In the genomic region with DNA sequence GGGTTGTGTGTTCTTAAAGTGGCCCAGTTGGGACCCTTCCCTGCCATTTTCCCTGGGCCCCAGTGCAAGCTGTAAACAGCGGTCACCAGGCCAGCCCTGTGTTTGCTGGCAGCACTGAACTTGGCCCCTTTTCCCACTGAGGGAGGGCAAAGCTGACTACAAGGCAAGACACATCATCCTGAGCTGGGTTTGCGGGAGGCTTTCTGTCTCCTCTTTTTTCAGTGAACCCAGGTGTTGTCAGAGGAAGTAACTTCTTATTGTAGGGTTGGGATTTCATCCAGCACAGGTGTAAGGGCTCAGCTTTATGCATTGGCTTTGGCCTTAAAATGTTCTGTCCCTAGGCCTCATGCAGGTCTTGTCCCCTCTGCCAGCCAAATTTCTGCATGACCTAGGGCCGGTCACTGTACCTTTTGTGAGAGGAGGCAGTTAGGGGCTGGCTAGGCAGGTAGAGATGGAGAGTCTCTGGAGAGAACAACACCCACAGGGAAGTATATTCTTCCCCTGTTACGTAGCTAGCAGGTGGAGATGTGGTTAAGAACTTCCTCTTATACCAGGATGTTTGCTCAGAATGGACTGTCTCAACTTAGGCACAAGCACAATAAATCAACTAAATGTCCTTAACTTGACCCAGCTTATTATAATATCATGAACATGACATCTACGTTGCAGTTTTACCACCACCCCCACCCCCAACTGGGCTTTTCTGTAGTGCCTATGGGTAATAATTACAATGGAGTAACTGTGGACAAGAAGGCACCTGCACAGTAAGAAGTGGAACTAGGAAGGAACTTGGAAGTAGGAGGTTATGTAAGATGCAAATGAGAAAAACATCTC, we compare ENCODE assay signal across 8 cellular contexts.
DNase-seq lines count a peak whose midpoint lies in the region; ATAC-seq and TF ChIP-seq lines count a peak whose summit lies in the region.

No MANE protein-coding gene starts in this region.

- ATAC-seq in GM18861 (IDR thresholded peaks at IDR 0.05; ENCODE audit: unreplicated experiment) (peak; percentile 96), HG02678 (IDR thresholded peaks at IDR 0.05; ENCODE audit: unreplicated experiment) (peak; percentile 92)

- H3K27ac ChIP-seq in mucosa of rectum (ENCODE audit: low read depth in 2 of 2, low read length in 2 of 2) (peak overlapping the region; percentile 88 to 91), substantia nigra (ENCODE audit: low read depth, low read length, poor library complexity, severe bottlenecking) (no peak overlapping the region), ascending aorta (no peak overlapping the region)

- peak; percentile 90 for DNase-seq in NCI-H2029 (lab: John Stamatoyannopoulos, UW)
- DNase-seq in kidney glomerular epithelial cell (lab: John Stamatoyannopoulos, UW): no peak
- no peak for DNase-seq in substantia nigra (lab: John Stamatoyannopoulos, UW)
- no peak for DNase-seq in ascending aorta (ENCODE audit: low spot score in 2 of 2)
- no peak for DNase-seq in MCF 10A (ENCODE audit: unreplicated experiment)

- H3K36me3 ChIP-seq in mucosa of rectum (ENCODE audit: control insufficient read depth in 2 of 2, insufficient read depth in 2 of 2, low read length in 2 of 2) (no peaks in the 10 kb centered on the region), ascending aorta (no peaks in the 10 kb centered on the region)

- H3K4me3 Mint-ChIP-seq in MCF 10A (ENCODE audit: unreplicated experiment): no peak overlapping the region

- peaks cover under 1% of the 10 kb centered on the region for H3K4me1 Mint-ChIP-seq in MCF 10A (ENCODE audit: insufficient read depth, unreplicated experiment)

- CTCF ChIA-PET in MCF 10A (lab: Yijun Ruan, JAX): interaction anchor here (0.6 to 1.6 kb wide), 6 partner anchors 13 to 115 kb away, joined by 3 to 6 read pairs (median 4); a partner anchor contains a TSS

- no peaks in the 10 kb centered on the region for H3K9me3 Mint-ChIP-seq in MCF 10A (ENCODE audit: unreplicated experiment)

- no peaks in the 10 kb centered on the region for H3K27me3 ChIP-seq in mucosa of rectum (ENCODE audit: control insufficient read depth in 2 of 2, insufficient read depth in 2 of 2, low read length in 2 of 2)
- no peaks in the 10 kb centered on the region for H3K27me3 ChIP-seq in ascending aorta

- H3K9me3 ChIP-seq in mucosa of rectum (ENCODE audit: control insufficient read depth in 2 of 2, low read length in 2 of 2): no peaks in the 10 kb centered on the region
- H3K9me3 ChIP-seq in ascending aorta: no peaks in the 10 kb centered on the region

- POLR2A ChIA-PET in MCF 10A (lab: Yijun Ruan, JAX): no interaction called here

- H3K36me3 Mint-ChIP-seq in MCF 10A (ENCODE audit: insufficient read depth, unreplicated experiment): no peaks in the 10 kb centered on the region

- H3K27me3 Mint-ChIP-seq in MCF 10A (ENCODE audit: insufficient read depth, unreplicated experiment): no peaks in the 10 kb centered on the region

- intact Hi-C loops in ascending aorta (cut with DNase I) (no loop called here), MCF 10A (cut with micrococcal nuclease) (no loop called here)

- H3K9ac ChIP-seq in mucosa of rectum (ENCODE audit: low read depth in 1 of 2, low read length in 2 of 2): peak overlapping the region; percentile 9 to 29

- H3K4me1 ChIP-seq in mucosa of rectum (ENCODE audit: control insufficient read depth in 2 of 2, insufficient read depth in 2 of 2, low read length in 2 of 2) (peaks cover 13 to 19% of the 10 kb centered on the region in 2 donors), ascending aorta (no peaks in the 10 kb centered on the region)

- H3K4me3 ChIP-seq in mucosa of rectum (ENCODE audit: low read length in 2 of 2) (peak overlapping the region in 1 of 2 donors; percentile 3), ascending aorta (no peak overlapping the region)

- no peak overlapping the region for H3K27ac Mint-ChIP-seq in MCF 10A (ENCODE audit: low read depth, unreplicated experiment)

- no peak for TF ChIP-seq CTCF in ascending aorta (IDR thresholded peaks at IDR 0.05)
- no peak for TF ChIP-seq CTCF in MCF 10A (IDR thresholded peaks at IDR 0.05; ENCODE audit: unreplicated experiment)

- no TSS peak for BruUV-seq in MCF 10A (replicated peaks; lab: Mats Ljungman, UMichigan)

Comparison
In these comparisons a context has a peak if more than half of its experiments do, and no peak if none do; other contexts are left out.
1. H3K27ac ChIP-seq: peak in mucosa of rectum (2 of 2); none in substantia nigra (single experiment) and ascending aorta (0 of 2).